11 cellular contexts compared by ENCODE assay signal in the genomic region with DNA sequence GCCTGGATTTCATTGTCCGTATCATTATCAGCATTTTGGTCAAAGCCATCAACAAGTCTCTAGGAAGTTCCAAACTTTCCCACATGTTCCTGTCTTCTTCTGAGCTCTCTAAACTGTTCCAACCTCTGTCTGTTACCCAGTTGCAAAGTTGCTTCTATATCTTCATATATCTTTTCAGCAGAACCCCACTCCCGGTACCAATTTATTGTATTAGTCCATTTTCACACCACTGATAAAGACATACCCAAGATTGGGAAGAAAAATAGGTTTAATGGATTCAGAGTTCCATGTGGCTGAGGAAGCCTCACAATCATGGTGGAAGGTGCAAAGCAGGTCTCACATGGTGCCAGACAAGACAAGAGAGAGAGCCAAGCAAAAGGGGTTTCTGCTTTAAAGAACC.
"Had no signal": no experiment of that assay in that cellular context is flagged by ENCODE, and none has a peak within 500 bp of the region (broad histone marks: within the 10 kb centered on the region; RNA-seq: fewer than 3 reads in every experiment).

No MANE protein-coding gene starts in this region.

- FAIRE-seq: H1, H54 had no signal

- H3K4me3 ChIP-seq: GM23248, GM23338, HAP-1 had no signal

- H3K4me2 ChIP-seq: GM23338 had no signal

- DNase-seq: GM23248, GOT3, H7, H9, HCEC 1CT, HFFc6 had no signal

- ATAC-seq: GM23338, HCT116 had no signal

- H3K27ac ChIP-seq: GM23248 had no signal

- H2AFZ ChIP-seq: GM23248, GM23338 had no signal

- H3K9ac ChIP-seq: GM23248 had no signal

- H3K36me3 ChIP-seq: HAP-1 had no signal

- H3K4me1 ChIP-seq: HAP-1 had no signal

- H3K9me3 ChIP-seq: HAP-1 had no signal
